Comparison of ENCODE assay signal across 24 cellular contexts in the genomic region with DNA sequence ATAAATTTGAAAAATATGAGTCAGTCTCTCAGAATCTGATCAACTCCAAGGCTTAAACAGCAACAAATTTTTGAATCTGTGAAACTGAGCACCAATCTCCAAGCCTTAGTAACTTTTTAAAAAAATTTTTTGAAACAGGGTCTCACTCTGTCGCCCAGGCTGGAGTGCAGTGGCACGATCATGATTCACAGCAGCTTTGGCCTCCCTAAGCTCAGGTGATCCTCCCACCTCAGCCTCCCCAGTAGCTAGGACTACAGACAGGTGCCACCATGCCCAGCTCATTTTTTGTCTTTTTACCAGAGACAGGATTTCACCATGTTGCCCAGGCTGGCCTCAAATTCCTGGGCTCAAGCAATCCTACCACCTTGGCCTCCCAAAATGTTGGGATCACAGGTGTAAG.
"Had no signal": no experiment of that assay in that cellular context is flagged by ENCODE, and none has a peak within 500 bp of the region (broad histone marks: within the 10 kb centered on the region; RNA-seq: fewer than 3 reads in every experiment).

No MANE protein-coding gene starts in this region.

- H3K27me3 Mint-ChIP-seq: brain; effector memory CD8-positive, alpha-beta T cell had no signal

- ATAC-seq: effector memory CD8-positive, alpha-beta T cell; gastroesophageal sphincter; left lung; lower lobe of right lung; natural killer cell; right lobe of liver; stimulated activated naive CD8-positive, alpha-beta T cell treated with anti-CD3 and anti-CD28 coated beads, Interleukin-15, Interleukin-2, amounts not matched to agents 100 U/mL and 50 U/mL, for 24 hours had no signal

- H3K9me3 ChIP-seq: ascending aorta, gastroesophageal sphincter, left lung, lower lobe of right lung, neutrophil, right lobe of liver, testis, uterus had no signal

- H3K27ac ChIP-seq: ascending aorta, coronary artery, gastroesophageal sphincter, left lung, lower lobe of right lung, neutrophil, right lobe of liver, testis, uterus had no signal

- H3K36me3 ChIP-seq: ascending aorta, gastroesophageal sphincter, left lung, lower lobe of right lung, neutrophil, right lobe of liver, uterus had no signal

- H3K27me3 ChIP-seq: ascending aorta, gastroesophageal sphincter, left lung, neutrophil, right lobe of liver, testis, uterus had no signal

- H3K27ac Mint-ChIP-seq: activated naive CD8-positive, alpha-beta T cell treated with anti-CD3 and anti-CD28 coated beads, Interleukin-2, amount 10 ng/mL, durations not matched to agents 7 days and 5 days; effector memory CD8-positive, alpha-beta T cell; natural killer cell had no signal

- H3K4me1 Mint-ChIP-seq: activated naive CD8-positive, alpha-beta T cell treated with anti-CD3 and anti-CD28 coated beads, Interleukin-2, amount 10 ng/mL, durations not matched to agents 7 days and 5 days; natural killer cell had no signal

- H3K36me3 Mint-ChIP-seq: activated naive CD8-positive, alpha-beta T cell treated with anti-CD3 and anti-CD28 coated beads, Interleukin-2, amount 10 ng/mL, durations not matched to agents 7 days and 5 days; brain; natural killer cell had no signal

- H3K4me3 Mint-ChIP-seq: activated naive CD8-positive, alpha-beta T cell treated with anti-CD3 and anti-CD28 coated beads, Interleukin-2, amount 10 ng/mL, durations not matched to agents 7 days and 5 days; brain; effector memory CD8-positive, alpha-beta T cell; natural killer cell had no signal

- H3K4me1 ChIP-seq: ascending aorta, left lung, lower lobe of right lung, right lobe of liver, testis, uterus had no signal

- H3K4me3 ChIP-seq: ascending aorta, coronary artery, gastroesophageal sphincter, left lung, lower lobe of right lung, right lobe of liver, testis, uterus had no signal

- H3K9me3 Mint-ChIP-seq: activated naive CD8-positive, alpha-beta T cell treated with anti-CD3 and anti-CD28 coated beads, Interleukin-2, amount 10 ng/mL, durations not matched to agents 7 days and 5 days; brain had no signal

- DNase-seq: activated CD4-positive, alpha-beta T cell treated with anti-CD3 and anti-CD28 coated beads for 4 hours; activated CD4-positive, alpha-beta T cell treated with anti-CD3 and anti-CD28 coated beads, Interleukin-2, amount 50 U/mL, for 4 hours; activated effector memory CD4-positive, alpha-beta T cell treated with Interleukin-2 at 50 U/mL for 16 hours; activated naive CD4-positive, alpha-beta T cell treated with Interleukin-2 at 50 U/mL for 16 hours; activated naive CD8-positive, alpha-beta T cell treated with anti-CD3 and anti-CD28 coated beads, Interleukin-2, amount 10 ng/mL, durations not matched to agents 7 days and 5 days; activated T-cell treated with anti-CD3 and anti-CD28 coated beads for 4 hours; effector memory CD8-positive, alpha-beta T cell; head of caudate nucleus; hippocampal formation; left lung; lower lobe of right lung; mesendoderm; natural killer cell; right lobe of liver; stimulated activated CD4-positive, alpha-beta T cell treated with anti-CD3 and anti-CD28 coated beads, Interleukin-2, amount 100 ng/mL, for 48 hours; stimulated activated naive CD8-positive, alpha-beta T cell treated with anti-CD3 and anti-CD28 coated beads, Interleukin-15, Interleukin-2, amounts not matched to agents 100 U/mL and 50 U/mL, for 24 hours; testis; trophoblast cell; uterus had no signal
